Comparison of ENCODE assay signal across 2 cellular contexts in genomic region chr7:134766779-134767566, GRCh38.
TF ChIP-seq lines count a peak whose summit lies in the region.

No MANE protein-coding gene starts in this region.

TF ChIP-seq in H1, 55 proteins besides CTCF, POLR2A, EP300 and RAD21:
- TF ChIP-seq JUN (IDR thresholded peaks at IDR 0.05; ENCODE audit: low read depth, low read length) (no peak), RXRA (IDR thresholded peaks at IDR 0.05; ENCODE audit: insufficient read depth, low read depth, low read length) (no peak), TCF12 (IDR thresholded peaks at IDR 0.05; ENCODE audit: low read depth, low read length) (no peak), JUND (IDR thresholded peaks at IDR 0.05; ENCODE audit: low read length) (no peak), MAX (IDR thresholded peaks at IDR 0.05) (no peak), MAFK (IDR thresholded peaks at IDR 0.05; ENCODE audit: low read depth, low read length) (no peak), KDM4A (IDR thresholded peaks at IDR 0.05; ENCODE audit: low read depth, low read length, severe bottlenecking) (no peak), KDM1A (IDR thresholded peaks at IDR 0.05; ENCODE audit: borderline replicate concordance, low read length) (no peak)

TF ChIP-seq in WTC11, 78 proteins besides CTCF, POLR2A, EP300 and RAD21:
- TF ChIP-seq IRF1 (CRISPR knock-in tag; IDR thresholded peaks at IDR 0.05) (no peak), ZNF121 (CRISPR knock-in tag; IDR thresholded peaks at IDR 0.05) (no peak), MLX (CRISPR knock-in tag; IDR thresholded peaks at IDR 0.05) (no peak), OVOL2 (CRISPR knock-in tag; IDR thresholded peaks at IDR 0.05; ENCODE audit: borderline replicate concordance) (no peak), CDX4 (CRISPR knock-in tag; IDR thresholded peaks at IDR 0.05; ENCODE audit: borderline replicate concordance) (no peak), MXD4 (CRISPR knock-in tag; IDR thresholded peaks at IDR 0.05; ENCODE audit: borderline replicate concordance) (no peak), FOXP4 (CRISPR knock-in tag; IDR thresholded peaks at IDR 0.05) (no peak), NR1H2 (CRISPR knock-in tag; IDR thresholded peaks at IDR 0.05) (no peak), ZNF138 (CRISPR knock-in tag; conservative IDR thresholded peaks at IDR 0.05) (no peak), MAX (CRISPR knock-in tag; IDR thresholded peaks at IDR 0.05) (no peak), STAT6 (CRISPR knock-in tag; conservative IDR thresholded peaks at IDR 0.05; ENCODE audit: low read depth) (no peak), CREB1 (CRISPR knock-in tag; IDR thresholded peaks at IDR 0.05) (no peak), NR2C2 (CRISPR knock-in tag; IDR thresholded peaks at IDR 0.05) (no peak), ZMAT4 (CRISPR knock-in tag; IDR thresholded peaks at IDR 0.05) (no peak), FOXK1 (CRISPR knock-in tag; IDR thresholded peaks at IDR 0.05) (no peak), IRF2 (CRISPR knock-in tag; IDR thresholded peaks at IDR 0.05; ENCODE audit: borderline replicate concordance, low read depth) (no peak), ZNF512 (CRISPR knock-in tag; IDR thresholded peaks at IDR 0.05; ENCODE audit: borderline replicate concordance) (no peak), ATF2 (CRISPR knock-in tag; IDR thresholded peaks at IDR 0.05; ENCODE audit: borderline replicate concordance, low read depth) (no peak), RORB (CRISPR knock-in tag; IDR thresholded peaks at IDR 0.05) (no peak)
